In genomic region chr14:74609721-74610120, GRCh38 we compare ENCODE assay signal across 10 cellular contexts. TPM values are rescaled to one million over a fixed set of nuclear protein-coding genes. Genes with fewer than 3 reads are reported as not detected.
A peak's percentile ranks its signal among the peaks of the same experiment; 100 is the strongest.
DNase-seq lines count a peak whose midpoint lies in the region; ATAC-seq and TF ChIP-seq lines count a peak whose summit lies in the region.
"Had no signal": no experiment of that assay in that cellular context is flagged by ENCODE, and none has a peak within 500 bp of the region (broad histone marks: within the 10 kb centered on the region; RNA-seq: fewer than 3 reads in every experiment).

No MANE protein-coding gene starts in this region.

- H3K36me3 ChIP-seq in right atrium auricular region (no peaks in the 10 kb centered on the region), adipocyte (ENCODE audit: control insufficient read depth, insufficient read depth, low read length, severe bottlenecking) (no peaks in the 10 kb centered on the region), left lung (no peaks in the 10 kb centered on the region)

- peak overlapping the region; percentile 46 to 73 for H3K4me3 ChIP-seq in right atrium auricular region
- peak overlapping the region; percentile 83 for H3K4me3 ChIP-seq in adipocyte (ENCODE audit: low read length)
- H3K4me3 ChIP-seq in left lung, result peak overlapping the region; percentile 49 to 69

- no peak for ATAC-seq in left cardiac atrium
- no peak for ATAC-seq in left lung
- ATAC-seq in GM21825 (IDR thresholded peaks at IDR 0.05; ENCODE audit: unreplicated experiment), result no peak
- no peak for ATAC-seq in HG02798 (IDR thresholded peaks at IDR 0.05; ENCODE audit: poor library complexity, unreplicated experiment)

- no peak for TF ChIP-seq CTCF in right atrium auricular region (IDR thresholded peaks at IDR 0.05)
- TF ChIP-seq CTCF in left lung (IDR thresholded peaks at IDR 0.05), result no peak

- H3K9me3 ChIP-seq in right atrium auricular region (no peaks in the 10 kb centered on the region), adipocyte (ENCODE audit: control insufficient read depth, low read length) (no peaks in the 10 kb centered on the region), left lung (no peaks in the 10 kb centered on the region)

- DNase-seq in right atrium auricular region (ENCODE audit: low spot score), result no peak
- no peak for DNase-seq in left cardiac atrium
- no peak for DNase-seq in adipocyte (ENCODE audit: low read depth)
- DNase-seq in left lung, result no peak
- no peak for DNase-seq in activated gamma-delta T cell treated with Interleukin-2 at 50 U/mL for 16 hours
- no peak for DNase-seq in superior temporal gyrus (ENCODE audit: extremely low spot score)
- DNase-seq: activated T-cell treated with anti-CD3 and anti-CD28 coated beads, Interleukin-2, amount 50 U/mL, for 24 hours; stimulated activated CD4-positive, alpha-beta T cell treated with anti-CD3 and anti-CD28 coated beads, Interleukin-4, amount 100 ng/mL, for 24 hours had no signal

- intact Hi-C loops in left cardiac atrium (cut with DNase I) (loop anchor here (5.0 to 10.0 kb wide), 5 partner anchors 95 to 245 kb away; no protein-coding TSS in a partner anchor), left lung (cut with DNase I) (loop anchor here in 1 of 2 donors (10.0 kb wide), 2 partner anchors 105 to 195 kb away; no protein-coding TSS in a partner anchor)

- H3K4me1 ChIP-seq in right atrium auricular region, result peaks cover 0 to 16% of the 10 kb centered on the region in 2 donors
- peaks cover 44% of the 10 kb centered on the region for H3K4me1 ChIP-seq in adipocyte (ENCODE audit: control insufficient read depth, insufficient read depth, low read length)
- H3K4me1 ChIP-seq in left lung, result peaks cover 8 to 37% of the 10 kb centered on the region in 2 donors

- H3K27me3 ChIP-seq in right atrium auricular region, result no peaks in the 10 kb centered on the region
- no peaks in the 10 kb centered on the region for H3K27me3 ChIP-seq in adipocyte (replicated peaks; ENCODE audit: control insufficient read depth, insufficient read depth, low read length)
- peaks cover 12 to 25% of the 10 kb centered on the region in 2 donors for H3K27me3 ChIP-seq in left lung

- H3K9ac ChIP-seq in adipocyte (ENCODE audit: low read length), result peak overlapping the region; percentile 85

- no peak overlapping the region for H3K27ac ChIP-seq in right atrium auricular region
- no peak overlapping the region for H3K27ac ChIP-seq in left lung

RNA-seq across cellular contexts. Expression of gene LTBP2, which starts 2.3 kb away (rescaled TPM):
- total RNA-seq in right atrium auricular region (100 to 1,000 TPM in 1 of 2 donors, 10 to 100 TPM in 1; 32.1 to 102 TPM), left cardiac atrium (10 to 100 TPM; 25.4 to 43.3 TPM), left lung (100 to 1,000 TPM in 1 of 2 donors, 10 to 100 TPM in 1; 69.2 to 154 TPM)
